Comparison of ENCODE assay signal across 25 cellular contexts in the genomic region with DNA sequence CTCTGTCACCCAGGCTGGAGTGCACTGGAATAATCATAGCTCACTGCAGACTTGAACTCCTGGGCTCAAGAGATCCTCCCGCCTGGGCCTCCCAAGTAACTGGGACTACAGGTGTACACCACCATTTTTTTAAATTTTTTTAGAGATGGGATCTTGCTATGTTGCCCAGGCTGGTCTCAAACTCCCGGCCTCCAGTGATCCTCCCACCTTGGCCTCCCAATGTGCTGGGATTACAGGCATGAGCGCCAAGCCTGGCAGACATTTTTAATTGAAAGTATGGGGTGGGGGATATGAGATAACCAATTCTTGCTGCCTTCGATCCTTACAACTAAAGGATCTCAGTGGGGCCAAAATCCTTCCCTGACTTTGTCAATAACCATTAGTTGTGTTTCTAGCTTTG.
"Had no signal": no experiment of that assay in that cellular context is flagged by ENCODE, and none has a peak within 500 bp of the region (broad histone marks: within the 10 kb centered on the region; RNA-seq: fewer than 3 reads in every experiment).

No MANE protein-coding gene starts in this region.

- H3K27me3 Mint-ChIP-seq: naive thymus-derived CD8-positive, alpha-beta T cell; progenitor cell of endocrine pancreas; stimulated activated naive B cell treated with anti-CD40 and anti-IgM and Interleukin-4, amounts not matched to agents 10 μg/mL and 1 μg/mL and 100 μg/mL, for 72 hours; stimulated activated naive CD8-positive, alpha-beta T cell treated with anti-CD3 and anti-CD28 coated beads, Interleukin-15, Interleukin-2, amounts not matched to agents 100 ng/mL and 50 ng/mL, for 24 hours had no signal

- H3K4me1 Mint-ChIP-seq: naive thymus-derived CD8-positive, alpha-beta T cell; stimulated activated naive B cell treated with anti-CD40 and anti-IgM and Interleukin-4, amounts not matched to agents 10 μg/mL and 1 μg/mL and 100 μg/mL, for 72 hours had no signal

- H3K4me3 ChIP-seq: dorsolateral prefrontal cortex, esophagus muscularis mucosa, heart right ventricle, left lung, pancreas, right atrium auricular region, skin epidermis, spleen, thoracic aorta, tibial nerve, upper lobe of left lung had no signal

- DNase-seq: cerebellar nuclear complex; dorsolateral prefrontal cortex; effector CD4-positive, alpha-beta T cell; foreskin keratinocyte; glutamatergic neuron; heart right ventricle; hippocampal formation; left cardiac atrium; left lung; mesenchymal stem cell; naive thymus-derived CD8-positive, alpha-beta T cell; pancreas; spleen; stimulated activated CD4-positive, alpha-beta T cell treated with anti-CD3 and anti-CD28 coated beads, Interleukin-2, amount 100 ng/mL, for 48 hours; stimulated activated naive B cell treated with anti-CD40 and anti-IgM and Interleukin-4, amounts not matched to agents 10 μg/mL and 1 μg/mL and 100 μg/mL, for 72 hours; upper lobe of left lung had no signal

- H3K9me3 Mint-ChIP-seq: mesothelial cell of epicardium; naive thymus-derived CD8-positive, alpha-beta T cell; stimulated activated naive B cell treated with anti-CD40 and anti-IgM and Interleukin-4, amounts not matched to agents 10 μg/mL and 1 μg/mL and 100 μg/mL, for 72 hours; stimulated activated naive CD8-positive, alpha-beta T cell treated with anti-CD3 and anti-CD28 coated beads, Interleukin-15, Interleukin-2, amounts not matched to agents 100 ng/mL and 50 ng/mL, for 24 hours had no signal

- H3K27me3 ChIP-seq: dorsolateral prefrontal cortex, esophagus muscularis mucosa, foreskin keratinocyte, heart right ventricle, left lung, pancreas, right atrium auricular region, spleen, tibial nerve, upper lobe of left lung had no signal

- H3K27ac Mint-ChIP-seq: mesothelial cell of epicardium; progenitor cell of endocrine pancreas; stimulated activated naive B cell treated with anti-CD40 and anti-IgM and Interleukin-4, amounts not matched to agents 10 μg/mL and 1 μg/mL and 100 μg/mL, for 72 hours; stimulated activated naive CD8-positive, alpha-beta T cell treated with anti-CD3 and anti-CD28 coated beads, Interleukin-15, Interleukin-2, amounts not matched to agents 100 ng/mL and 50 ng/mL, for 24 hours had no signal

- H3K9me3 ChIP-seq: esophagus muscularis mucosa, heart right ventricle, left lung, pancreas, right atrium auricular region, spleen, thoracic aorta, tibial nerve, upper lobe of left lung had no signal

- H3K4me1 ChIP-seq: foreskin keratinocyte, pancreas, right atrium auricular region, tibial nerve had no signal

- H3K27ac ChIP-seq: dorsolateral prefrontal cortex, foreskin keratinocyte, left lung, pancreas, skin epidermis, spleen, tibial nerve, upper lobe of left lung had no signal

- ATAC-seq: foreskin keratinocyte; heart right ventricle; left cardiac atrium; left lung; naive thymus-derived CD8-positive, alpha-beta T cell; pancreas; sciatic nerve; stimulated activated naive B cell treated with anti-CD40 and anti-IgM and Interleukin-4, amounts not matched to agents 10 μg/mL and 1 μg/mL and 100 μg/mL, for 72 hours had no signal

- H3K4me3 Mint-ChIP-seq: mesothelial cell of epicardium; naive thymus-derived CD8-positive, alpha-beta T cell; stimulated activated naive B cell treated with anti-CD40 and anti-IgM and Interleukin-4, amounts not matched to agents 10 μg/mL and 1 μg/mL and 100 μg/mL, for 72 hours; stimulated activated naive CD8-positive, alpha-beta T cell treated with anti-CD3 and anti-CD28 coated beads, Interleukin-15, Interleukin-2, amounts not matched to agents 100 ng/mL and 50 ng/mL, for 24 hours had no signal
